In the genomic region with DNA sequence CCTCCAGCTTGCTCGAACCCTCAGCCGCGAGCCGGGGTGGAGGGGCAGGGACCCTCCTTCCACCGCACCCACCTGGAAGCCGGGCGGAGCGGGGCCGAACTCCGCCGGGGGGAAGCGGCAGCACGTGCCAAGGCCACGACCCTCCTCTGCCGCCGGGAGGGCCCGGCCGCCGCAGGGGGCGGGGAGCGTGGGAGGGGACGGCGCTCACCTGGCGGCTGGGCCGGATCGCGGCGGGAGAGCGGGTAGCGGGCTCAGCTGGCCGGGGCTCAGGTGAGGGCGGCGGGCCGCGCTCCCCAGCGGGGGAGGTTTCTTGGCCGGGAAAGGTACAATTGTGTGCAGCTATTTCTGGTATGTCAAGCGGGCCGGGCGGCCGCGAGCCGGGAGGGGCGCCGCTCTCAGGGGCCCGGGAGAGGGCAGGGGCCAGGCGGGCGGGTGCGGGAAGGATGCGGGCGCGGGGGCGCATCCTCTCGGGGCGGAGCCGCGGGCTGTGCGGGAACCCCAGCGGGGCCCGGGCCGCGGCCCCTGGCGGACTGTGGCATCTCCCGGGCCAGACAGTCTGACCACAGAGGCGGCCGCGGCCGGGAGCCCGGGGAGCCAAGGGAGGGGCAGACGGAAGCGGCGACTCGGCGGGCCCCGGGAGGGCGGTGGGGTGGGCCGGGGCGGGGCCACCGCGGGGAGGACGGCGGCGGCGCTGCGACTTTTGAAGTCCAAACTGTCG, we compare ENCODE assay signal across 8 cellular contexts. TPM values are rescaled to one million over a fixed set of nuclear protein-coding genes. Genes with fewer than 3 reads are reported as not detected.
DNase-seq lines count a peak whose midpoint lies in the region; ATAC-seq and TF ChIP-seq lines count a peak whose summit lies in the region.

A gene (plus strand): TSS at position 710 of the 718 bp plus-strand sequence. CDS start 328 bp downstream, outside the sequence.

- H3K27me3 ChIP-seq in spleen (replicated peaks in 1 of 7): peaks cover 0 to 31% (median 0%) of the 10 kb centered on the region in 7 donors

- no peak within 1 kb of the TSS for H3K27ac Mint-ChIP-seq in T-helper 2 cell treated with Interferon-gamma antibody and Interleukin-4, amounts not matched to agents 5 μg/mL and 100 μg/mL, for 36 hours
- no peak within 1 kb of the TSS for H3K27ac Mint-ChIP-seq in MCF 10A (ENCODE audit: low read depth, unreplicated experiment)

- no peaks in the 10 kb centered on the region for H3K36me3 ChIP-seq in spleen

- peak; percentile 60 for ATAC-seq in GM21360 (IDR thresholded peaks at IDR 0.05; ENCODE audit: unreplicated experiment)
- peak; percentile 26 for ATAC-seq in HG03558 (IDR thresholded peaks at IDR 0.05; ENCODE audit: extremely low read depth, unreplicated experiment)

- WGBS in spleen, 5 donors: 0 to 3% (median 1%) methylated on average over 48 to 86 of the region's 86 CpGs

- DNase-seq in Caki2 (ENCODE audit: low read depth) (peak; percentile 46), MCF 10A (ENCODE audit: unreplicated experiment) (peak; percentile 49), iris pigment epithelial cell (ENCODE audit: low read depth) (peak; percentile 69), spleen (peak; percentile 90), NCI-H2107 (lab: John Stamatoyannopoulos, UW) (no peak)
- DNase-seq in T-helper 2 cell treated with Interferon-gamma antibody and Interleukin-4, amounts not matched to agents 5 μg/mL and 100 μg/mL, for 36 hours (ENCODE audit: low spot score): peak; percentile 40

- peaks cover 27% of the 10 kb centered on the region for H3K27me3 Mint-ChIP-seq in T-helper 2 cell treated with Interferon-gamma antibody and Interleukin-4, amounts not matched to agents 5 μg/mL and 100 μg/mL, for 36 hours (ENCODE audit: low read depth)
- no peaks in the 10 kb centered on the region for H3K27me3 Mint-ChIP-seq in MCF 10A (ENCODE audit: insufficient read depth, unreplicated experiment)

- H3K36me3 Mint-ChIP-seq in T-helper 2 cell treated with Interferon-gamma antibody and Interleukin-4, amounts not matched to agents 5 μg/mL and 100 μg/mL, for 36 hours (ENCODE audit: low read depth): no peaks in the 10 kb centered on the region
- no peaks in the 10 kb centered on the region for H3K36me3 Mint-ChIP-seq in MCF 10A (ENCODE audit: insufficient read depth, unreplicated experiment)

- in situ Hi-C loops in Caki2 (cut with HindIII; ENCODE audit: low pct_unique_long_range_greater_than_20kb, low sequenced_read_pairs): no loop called here

- CTCF ChIA-PET in MCF 10A (lab: Yijun Ruan, JAX): interaction anchor here (1.2 kb wide), 1 partner anchor 20 kb away, joined by 3 read pairs; no protein-coding TSS in a partner anchor

- peak within 1 kb of the TSS; percentile 75 for H3K4me3 Mint-ChIP-seq in T-helper 2 cell treated with Interferon-gamma antibody and Interleukin-4, amounts not matched to agents 5 μg/mL and 100 μg/mL, for 36 hours
- peak within 1 kb of the TSS; percentile 68 for H3K4me3 Mint-ChIP-seq in MCF 10A (ENCODE audit: unreplicated experiment)

- TF ChIP-seq CTCF in MCF 10A (IDR thresholded peaks at IDR 0.05; ENCODE audit: unreplicated experiment) (no peak), spleen (IDR thresholded peaks at IDR 0.05 in 8 of 11, conservative IDR thresholded peaks at IDR 0.05 in 3 of 11) (no peak)

- peaks cover 9% of the 10 kb centered on the region for H3K4me1 Mint-ChIP-seq in T-helper 2 cell treated with Interferon-gamma antibody and Interleukin-4, amounts not matched to agents 5 μg/mL and 100 μg/mL, for 36 hours (ENCODE audit: low read depth)
- H3K4me1 Mint-ChIP-seq in MCF 10A (ENCODE audit: insufficient read depth, unreplicated experiment): no peaks in the 10 kb centered on the region

- POLR2A ChIA-PET in MCF 10A (lab: Yijun Ruan, JAX): interaction anchor here (0.8 kb wide), 1 partner anchor 40 kb away, joined by 3 read pairs; no protein-coding TSS in a partner anchor

- H3K27ac ChIP-seq in spleen: peak within 1 kb of the TSS in 6 of 8 donors; percentile 34 to 71 (median 65)

- peak within 1 kb of the TSS; percentile 47 to 83 (median 74) for H3K4me3 ChIP-seq in spleen

- intact Hi-C loops in MCF 10A (cut with micrococcal nuclease) (no loop called here), spleen (cut with DNase I; ENCODE audit: low total_unique reads) (no loop called here)

- peaks cover 5 to 31% (median 24%) of the 10 kb centered on the region in 6 donors for H3K4me1 ChIP-seq in spleen

- no TSS peak for BruUV-seq in MCF 10A (replicated peaks; lab: Mats Ljungman, UMichigan)

- no peaks in the 10 kb centered on the region for H3K9me3 Mint-ChIP-seq in T-helper 2 cell treated with Interferon-gamma antibody and Interleukin-4, amounts not matched to agents 5 μg/mL and 100 μg/mL, for 36 hours
- no peaks in the 10 kb centered on the region for H3K9me3 Mint-ChIP-seq in MCF 10A (ENCODE audit: unreplicated experiment)

- no peak for TF ChIP-seq POLR2A in spleen (IDR thresholded peaks at IDR 0.05)

- no peaks in the 10 kb centered on the region for H3K9me3 ChIP-seq in spleen

RNA-seq across cellular contexts. Expression of the gene that starts here (rescaled TPM):
- 9.3 and 15.9 TPM in 2 replicates for total RNA-seq in Caki2 (2014; rRNA removed; shearing (Covaris generic); ENCODE audit: low replicate concordance)
- total RNA-seq in MCF 10A (2022) (30.8 and 47.1 TPM in 2 replicates), spleen (10 to 100 TPM in 3 of 7 donors, 1 to 10 TPM in 4; 6.5 to 15.5 (median 9.0) TPM)
- polyA plus RNA-seq in spleen: 1 to 10 TPM; 2.2 to 5.4 (median 2.3) TPM
